Comparison of ENCODE assay signal across 1 cellular context in genomic region chr17:42879596-42879985, GRCh38.
A peak's percentile ranks its signal among the peaks of the same experiment; 100 is the strongest.
TF ChIP-seq lines count a peak whose summit lies in the region.

No MANE protein-coding gene starts in this region.

TF ChIP-seq in HepG2, 621 proteins besides CTCF, POLR2A, EP300 and RAD21:
- TF ChIP-seq KDM3A (CRISPR knock-in tag; IDR thresholded peaks at IDR 0.05; ENCODE audit: low read depth) (no peak), SOX5 (CRISPR knock-in tag; IDR thresholded peaks at IDR 0.05; ENCODE audit: borderline replicate concordance) (no peak), ZNF414 (CRISPR knock-in tag; IDR thresholded peaks at IDR 0.05) (0 out of 2 replicates have a peak, but pooled peaks have one; percentile 35), ZC3H4 (CRISPR knock-in tag; IDR thresholded peaks at IDR 0.05; ENCODE audit: borderline replicate concordance) (no peak), RARA (CRISPR knock-in tag; IDR thresholded peaks at IDR 0.05) (peak; percentile 47; the same call in 1 of the 2 replicates), SALL1 (CRISPR knock-in tag; IDR thresholded peaks at IDR 0.05) (0 out of 2 replicates have a peak, but pooled peaks have one; percentile 10), ZNF34 (CRISPR knock-in tag; IDR thresholded peaks at IDR 0.05; ENCODE audit: borderline replicate concordance) (no peak), KDM5B (CRISPR knock-in tag; IDR thresholded peaks at IDR 0.05; ENCODE audit: borderline replicate concordance) (peak; percentile 37; the same call in 1 of the 2 replicates), NFKB2 (CRISPR knock-in tag; IDR thresholded peaks at IDR 0.05; ENCODE audit: borderline replicate concordance) (no peak), TCF7L2 (IDR thresholded peaks at IDR 0.05; ENCODE audit: low read depth, low read length) (no peak)
TF ChIP-seq in HepG2: peak in this region for 4.
